ENCODE assay signal across 8 cellular contexts in the genomic region with DNA sequence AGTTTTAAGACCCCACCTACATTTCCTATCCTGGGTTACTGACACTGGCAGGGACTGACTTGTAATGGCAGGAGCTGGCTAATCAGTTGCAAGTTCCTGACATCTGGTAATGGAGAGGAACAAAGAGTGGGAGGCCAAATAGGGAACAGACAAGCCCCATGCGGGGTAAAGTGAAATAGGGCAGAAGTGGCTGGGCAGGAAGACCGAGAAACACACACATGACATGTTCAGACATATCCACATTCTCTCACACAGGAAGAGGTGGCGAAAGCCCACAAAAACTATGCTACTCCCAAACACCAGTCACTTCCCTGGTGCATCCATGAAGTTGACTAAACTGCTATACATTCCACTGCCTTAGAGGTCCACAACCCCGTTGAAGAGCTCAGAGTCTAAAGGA.
DNase-seq lines count a peak whose midpoint lies in the region; ATAC-seq and TF ChIP-seq lines count a peak whose summit lies in the region.

No MANE protein-coding gene starts in this region.

- POLR2A ChIA-PET in activated CD4-positive, alpha-beta memory T cell treated with anti-CD3 and anti-CD28 coated beads, Interleukin-2, amount 10 ng/mL, durations not matched to agents 7 days and 5 days (lab: Charles Lee), result interaction anchor here (1.2 to 1.8 kb wide), 4 partner anchors 15 to 393 kb away, joined by 4 to 5 read pairs (median 4); no protein-coding TSS in a partner anchor

- peak overlapping the region; percentile 47 for H3K27ac Mint-ChIP-seq in activated CD4-positive, alpha-beta memory T cell treated with anti-CD3 and anti-CD28 coated beads, Interleukin-2, amount 10 ng/mL, durations not matched to agents 7 days and 5 days

- DNase-seq in stimulated activated CD4-positive, alpha-beta T cell treated with anti-CD3 and anti-CD28 coated beads, Interleukin-15, amount 100 ng/mL, for 24 hours, result peak; percentile 10
- no peak for DNase-seq in stimulated activated CD4-positive, alpha-beta T cell treated with anti-CD3 and anti-CD28 coated beads, Interleukin-4, amount 100 ng/mL, for 1 hour
- no peak for DNase-seq in activated CD4-positive, alpha-beta memory T cell treated with anti-CD3 and anti-CD28 coated beads, Interleukin-2, amount 10 ng/mL, durations not matched to agents 7 days and 5 days
- DNase-seq in mucosa of descending colon (peak in 1 of 3 donors; percentile 15), omental fat pad (ENCODE audit: low spot score) (no peak), midbrain (lab: John Stamatoyannopoulos, UW) (no peak), AG08396 (ENCODE audit: low spot score) (no peak)

- CTCF ChIA-PET in activated CD4-positive, alpha-beta memory T cell treated with anti-CD3 and anti-CD28 coated beads, Interleukin-2, amount 10 ng/mL, durations not matched to agents 7 days and 5 days (lab: Charles Lee), result interaction anchor here (1.4 kb wide), 1 partner anchor 41 kb away, joined by 3 read pairs; no protein-coding TSS in a partner anchor

- no peaks in the 10 kb centered on the region for H3K27me3 Mint-ChIP-seq in activated CD4-positive, alpha-beta memory T cell treated with anti-CD3 and anti-CD28 coated beads, Interleukin-2, amount 10 ng/mL, durations not matched to agents 7 days and 5 days

- ATAC-seq in HG03175 (IDR thresholded peaks at IDR 0.05; ENCODE audit: unreplicated experiment) (peak; percentile 54), mucosa of descending colon (peak; percentile 34), omental fat pad (ENCODE audit: low FRiP score) (no peak)

- H3K4me1 ChIP-seq in mucosa of descending colon (ENCODE audit: low read depth), result no peaks in the 10 kb centered on the region

- peaks cover 6% of the 10 kb centered on the region for H3K36me3 Mint-ChIP-seq in activated CD4-positive, alpha-beta memory T cell treated with anti-CD3 and anti-CD28 coated beads, Interleukin-2, amount 10 ng/mL, durations not matched to agents 7 days and 5 days (ENCODE audit: low read depth)

- H3K4me3 Mint-ChIP-seq in activated CD4-positive, alpha-beta memory T cell treated with anti-CD3 and anti-CD28 coated beads, Interleukin-2, amount 10 ng/mL, durations not matched to agents 7 days and 5 days, result no peak overlapping the region

- TF ChIP-seq CTCF in mucosa of descending colon (IDR thresholded peaks at IDR 0.05) (no peak), omental fat pad (IDR thresholded peaks at IDR 0.05) (no peak)

- intact Hi-C loops in mucosa of descending colon (cut with DNase I, micrococcal nuclease), result loop anchor here in 1 of 2 donors (10.0 kb wide), 1 partner anchor 137 kb away; no protein-coding TSS in a partner anchor

- no peak overlapping the region for H3K4me3 ChIP-seq in mucosa of descending colon

- no peaks in the 10 kb centered on the region for H3K36me3 ChIP-seq in mucosa of descending colon (ENCODE audit: low read depth)

- peaks cover 47% of the 10 kb centered on the region for H3K4me1 Mint-ChIP-seq in activated CD4-positive, alpha-beta memory T cell treated with anti-CD3 and anti-CD28 coated beads, Interleukin-2, amount 10 ng/mL, durations not matched to agents 7 days and 5 days

- H3K9me3 ChIP-seq in mucosa of descending colon, result no peaks in the 10 kb centered on the region

- peaks cover 4% of the 10 kb centered on the region for H3K9me3 Mint-ChIP-seq in activated CD4-positive, alpha-beta memory T cell treated with anti-CD3 and anti-CD28 coated beads, Interleukin-2, amount 10 ng/mL, durations not matched to agents 7 days and 5 days
